26 cellular contexts compared by ENCODE assay signal in the genomic region with DNA sequence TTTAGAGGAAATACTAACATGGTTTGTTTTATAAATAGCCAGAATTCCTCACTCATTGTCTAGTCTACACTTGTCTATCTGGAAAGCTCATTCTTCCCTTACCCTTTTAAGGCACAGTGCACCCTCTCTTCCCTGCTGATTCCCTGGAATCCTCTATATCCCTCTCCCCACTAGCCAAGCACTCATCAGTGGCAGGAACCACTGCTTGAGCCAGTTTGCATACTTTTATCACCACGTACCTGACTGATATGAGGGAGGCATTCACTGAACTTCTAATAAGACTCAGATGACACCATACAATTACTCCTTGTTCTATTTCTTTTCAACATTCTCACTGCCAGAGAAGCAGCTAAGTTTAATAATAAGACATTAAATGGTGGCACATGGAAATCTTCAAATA.
"Had no signal": no experiment of that assay in that cellular context is flagged by ENCODE, and none has a peak within 500 bp of the region (broad histone marks: within the 10 kb centered on the region; RNA-seq: fewer than 3 reads in every experiment).

No MANE protein-coding gene starts in this region.

- DNase-seq: effector CD4-positive, alpha-beta T cell; endodermal cell; erythroblast; foreskin melanocyte; head of caudate nucleus; kidney; left colon; left ventricle myocardium superior; mesendoderm; naive thymus-derived CD4-positive, alpha-beta T cell; nephron progenitor cell; posterior cingulate gyrus; spleen; stimulated activated CD4-positive, alpha-beta T cell treated with anti-CD3 and anti-CD28 coated beads, Interleukin-15, amount 100 ng/mL, for 24 hours; stimulated activated CD4-positive, alpha-beta T cell treated with anti-CD3 and anti-CD28 coated beads, Interleukin-1b, Interleukin-23, amount 100 ng/mL, for 48 hours; stimulated activated CD4-positive, alpha-beta T cell treated with anti-CD3 and anti-CD28 coated beads, Interleukin-4, amount 100 ng/mL, for 4 hours; stimulated activated naive B cell treated with anti-CD40 and anti-IgM and Interleukin-4, amounts not matched to agents 10 μg/mL and 1 μg/mL and 100 μg/mL, for 72 hours; stimulated activated naive CD8-positive, alpha-beta T cell treated with anti-CD3 and anti-CD28 coated beads, Interleukin-15, amount 100 ng/mL, for 72 hours; testis; upper lobe of right lung had no signal

- H3K4me1 Mint-ChIP-seq: stimulated activated naive B cell treated with anti-CD40 and anti-IgM and Interleukin-4, amounts not matched to agents 10 μg/mL and 1 μg/mL and 100 μg/mL, for 72 hours; stimulated activated naive CD8-positive, alpha-beta T cell treated with anti-CD3 and anti-CD28 coated beads, Interleukin-15, amount 100 ng/mL, for 72 hours had no signal

- H3K27ac ChIP-seq: hepatocyte, spleen, testis, tibial nerve, upper lobe of right lung, vagina had no signal

- FAIRE-seq: endothelial cell of umbilical vein had no signal

- H3K9me3 ChIP-seq: spleen, testis, tibial nerve, upper lobe of right lung, vagina had no signal

- H3K4me3 ChIP-seq: hepatocyte, lung, spleen, testis, tibial nerve, upper lobe of right lung, vagina had no signal

- H3K36me3 ChIP-seq: spleen, tibial nerve, upper lobe of right lung, vagina had no signal

- H3K4me2 ChIP-seq: hepatocyte had no signal

- H3K27ac Mint-ChIP-seq: endodermal cell; naive thymus-derived CD4-positive, alpha-beta T cell; nephron progenitor cell; stimulated activated naive B cell treated with anti-CD40 and anti-IgM and Interleukin-4, amounts not matched to agents 10 μg/mL and 1 μg/mL and 100 μg/mL, for 72 hours; stimulated activated naive CD8-positive, alpha-beta T cell treated with anti-CD3 and anti-CD28 coated beads, Interleukin-15, amount 100 ng/mL, for 72 hours had no signal

- H3K27me3 ChIP-seq: hepatocyte, spleen, testis, tibial nerve, upper lobe of right lung, vagina had no signal

- H3K4me1 ChIP-seq: tibial nerve, upper lobe of right lung, vagina had no signal

- H3K9me3 Mint-ChIP-seq: endodermal cell; naive thymus-derived CD4-positive, alpha-beta T cell; nephron progenitor cell; stimulated activated naive B cell treated with anti-CD40 and anti-IgM and Interleukin-4, amounts not matched to agents 10 μg/mL and 1 μg/mL and 100 μg/mL, for 72 hours; stimulated activated naive CD8-positive, alpha-beta T cell treated with anti-CD3 and anti-CD28 coated beads, Interleukin-15, amount 100 ng/mL, for 72 hours had no signal

- H2AFZ ChIP-seq: hepatocyte had no signal

- ATAC-seq: left colon; left ventricle myocardium superior; naive thymus-derived CD4-positive, alpha-beta T cell; sciatic nerve; stimulated activated naive B cell treated with anti-CD40 and anti-IgM and Interleukin-4, amounts not matched to agents 10 μg/mL and 1 μg/mL and 100 μg/mL, for 72 hours; stimulated activated naive CD8-positive, alpha-beta T cell treated with anti-CD3 and anti-CD28 coated beads, Interleukin-15, amount 100 ng/mL, for 72 hours; upper lobe of right lung had no signal

- H3K4me3 Mint-ChIP-seq: endodermal cell; naive thymus-derived CD4-positive, alpha-beta T cell; nephron progenitor cell; stimulated activated naive B cell treated with anti-CD40 and anti-IgM and Interleukin-4, amounts not matched to agents 10 μg/mL and 1 μg/mL and 100 μg/mL, for 72 hours; stimulated activated naive CD8-positive, alpha-beta T cell treated with anti-CD3 and anti-CD28 coated beads, Interleukin-15, amount 100 ng/mL, for 72 hours had no signal

- H3K36me3 Mint-ChIP-seq: stimulated activated naive B cell treated with anti-CD40 and anti-IgM and Interleukin-4, amounts not matched to agents 10 μg/mL and 1 μg/mL and 100 μg/mL, for 72 hours had no signal
